In the genomic region with DNA sequence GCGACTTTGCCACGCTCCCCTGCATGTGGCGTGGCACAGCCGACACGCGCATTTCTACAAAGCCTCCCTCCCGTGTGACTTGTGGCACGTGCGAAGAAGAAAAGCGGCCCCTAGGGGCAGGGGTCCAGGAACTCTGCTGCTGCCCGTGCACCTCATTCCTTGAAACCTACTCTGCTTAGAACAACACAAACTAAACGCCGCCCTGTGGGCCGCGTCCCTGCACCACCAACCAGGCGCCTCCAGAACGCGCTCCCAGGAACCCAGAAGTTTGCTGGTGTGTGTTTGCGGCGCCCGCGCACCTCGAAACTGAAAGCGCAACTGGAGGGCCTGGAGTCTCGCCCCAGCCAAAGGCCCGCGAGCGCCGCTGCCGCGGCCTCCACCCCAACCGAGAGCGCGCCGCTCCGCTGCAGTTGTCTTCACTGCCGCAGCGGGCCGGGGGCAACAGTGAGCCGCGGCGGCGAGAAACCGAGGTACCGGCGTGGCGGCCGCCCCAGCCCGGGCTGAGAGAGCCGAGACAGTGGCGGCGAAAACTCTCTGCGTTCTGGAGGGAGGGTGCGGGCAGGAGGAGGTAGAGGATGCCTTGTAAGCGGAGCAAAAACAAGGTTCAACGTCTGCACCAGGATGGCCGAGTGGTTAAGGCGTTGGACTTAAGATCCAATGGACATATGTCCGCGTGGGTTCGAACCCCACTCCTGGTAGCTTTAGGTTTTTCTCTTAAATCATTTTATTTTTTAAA, we compare ENCODE assay signal across 1 cellular context.
TF ChIP-seq lines count a peak whose summit lies in the region.

No MANE protein-coding gene starts in this region.

TF ChIP-seq in HepG2, 621 proteins besides CTCF, POLR2A, EP300 and RAD21 (continued from another document and continues in another):
- TF ChIP-seq, protein P1, sequence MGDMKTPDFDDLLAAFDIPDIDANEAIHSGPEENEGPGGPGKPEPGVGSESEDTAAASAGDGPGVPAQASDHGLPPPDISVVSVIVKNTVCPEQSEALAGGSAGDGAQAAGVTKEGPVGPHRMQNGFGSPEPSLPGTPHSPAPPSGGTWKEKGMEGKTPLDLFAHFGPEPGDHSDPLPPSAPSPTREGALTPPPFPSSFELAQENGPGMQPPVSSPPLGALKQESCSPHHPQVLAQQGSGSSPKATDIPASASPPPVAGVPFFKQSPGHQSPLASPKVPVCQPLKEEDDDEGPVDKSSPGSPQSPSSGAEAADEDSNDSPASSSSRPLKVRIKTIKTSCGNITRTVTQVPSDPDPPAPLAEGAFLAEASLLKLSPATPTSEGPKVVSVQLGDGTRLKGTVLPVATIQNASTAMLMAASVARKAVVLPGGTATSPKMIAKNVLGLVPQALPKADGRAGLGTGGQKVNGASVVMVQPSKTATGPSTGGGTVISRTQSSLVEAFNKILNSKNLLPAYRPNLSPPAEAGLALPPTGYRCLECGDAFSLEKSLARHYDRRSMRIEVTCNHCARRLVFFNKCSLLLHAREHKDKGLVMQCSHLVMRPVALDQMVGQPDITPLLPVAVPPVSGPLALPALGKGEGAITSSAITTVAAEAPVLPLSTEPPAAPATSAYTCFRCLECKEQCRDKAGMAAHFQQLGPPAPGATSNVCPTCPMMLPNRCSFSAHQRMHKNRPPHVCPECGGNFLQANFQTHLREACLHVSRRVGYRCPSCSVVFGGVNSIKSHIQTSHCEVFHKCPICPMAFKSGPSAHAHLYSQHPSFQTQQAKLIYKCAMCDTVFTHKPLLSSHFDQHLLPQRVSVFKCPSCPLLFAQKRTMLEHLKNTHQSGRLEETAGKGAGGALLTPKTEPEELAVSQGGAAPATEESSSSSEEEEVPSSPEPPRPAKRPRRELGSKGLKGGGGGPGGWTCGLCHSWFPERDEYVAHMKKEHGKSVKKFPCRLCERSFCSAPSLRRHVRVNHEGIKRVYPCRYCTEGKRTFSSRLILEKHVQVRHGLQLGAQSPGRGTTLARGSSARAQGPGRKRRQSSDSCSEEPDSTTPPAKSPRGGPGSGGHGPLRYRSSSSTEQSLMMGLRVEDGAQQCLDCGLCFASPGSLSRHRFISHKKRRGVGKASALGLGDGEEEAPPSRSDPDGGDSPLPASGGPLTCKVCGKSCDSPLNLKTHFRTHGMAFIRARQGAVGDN (CRISPR knock-in tag; IDR thresholded peaks at IDR 0.05), result peak; percentile 95
- no peak; the same call in 1 of the 2 replicates for TF ChIP-seq ZNF468 (CRISPR knock-in tag; IDR thresholded peaks at IDR 0.05)
- no peak for TF ChIP-seq ZNF207 (IDR thresholded peaks at IDR 0.05; ENCODE audit: borderline replicate concordance)
- TF ChIP-seq, protein P2, sequence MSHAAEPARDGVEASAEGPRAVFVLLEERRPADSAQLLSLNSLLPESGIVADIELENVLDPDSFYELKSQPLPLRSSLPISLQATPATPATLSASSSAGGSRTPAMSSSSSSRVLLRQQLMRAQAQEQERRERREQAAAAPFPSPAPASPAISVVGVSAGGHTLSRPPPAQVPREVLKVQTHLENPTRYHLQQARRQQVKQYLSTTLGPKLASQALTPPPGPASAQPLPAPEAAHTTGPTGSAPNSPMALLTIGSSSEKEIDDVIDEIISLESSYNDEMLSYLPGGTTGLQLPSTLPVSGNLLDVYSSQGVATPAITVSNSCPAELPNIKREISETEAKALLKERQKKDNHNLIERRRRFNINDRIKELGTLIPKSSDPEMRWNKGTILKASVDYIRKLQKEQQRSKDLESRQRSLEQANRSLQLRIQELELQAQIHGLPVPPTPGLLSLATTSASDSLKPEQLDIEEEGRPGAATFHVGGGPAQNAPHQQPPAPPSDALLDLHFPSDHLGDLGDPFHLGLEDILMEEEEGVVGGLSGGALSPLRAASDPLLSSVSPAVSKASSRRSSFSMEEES (CRISPR knock-in tag; IDR thresholded peaks at IDR 0.05), result no peak; the same call in none of the 2 replicates
- TF ChIP-seq, protein P3, sequence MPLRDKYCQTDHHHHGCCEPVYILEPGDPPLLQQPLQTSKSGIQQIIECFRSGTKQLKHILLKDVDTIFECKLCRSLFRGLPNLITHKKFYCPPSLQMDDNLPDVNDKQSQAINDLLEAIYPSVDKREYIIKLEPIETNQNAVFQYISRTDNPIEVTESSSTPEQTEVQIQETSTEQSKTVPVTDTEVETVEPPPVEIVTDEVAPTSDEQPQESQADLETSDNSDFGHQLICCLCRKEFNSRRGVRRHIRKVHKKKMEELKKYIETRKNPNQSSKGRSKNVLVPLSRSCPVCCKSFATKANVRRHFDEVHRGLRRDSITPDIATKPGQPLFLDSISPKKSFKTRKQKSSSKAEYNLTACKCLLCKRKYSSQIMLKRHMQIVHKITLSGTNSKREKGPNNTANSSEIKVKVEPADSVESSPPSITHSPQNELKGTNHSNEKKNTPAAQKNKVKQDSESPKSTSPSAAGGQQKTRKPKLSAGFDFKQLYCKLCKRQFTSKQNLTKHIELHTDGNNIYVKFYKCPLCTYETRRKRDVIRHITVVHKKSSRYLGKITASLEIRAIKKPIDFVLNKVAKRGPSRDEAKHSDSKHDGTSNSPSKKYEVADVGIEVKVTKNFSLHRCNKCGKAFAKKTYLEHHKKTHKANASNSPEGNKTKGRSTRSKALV (CRISPR knock-in tag; IDR thresholded peaks at IDR 0.05), result peak; percentile 99
- TF ChIP-seq ZNF570 (CRISPR knock-in tag; IDR thresholded peaks at IDR 0.05; ENCODE audit: borderline replicate concordance), result no peak
- no peak; the same call in 1 of the 2 replicates for TF ChIP-seq ARHGAP35 (CRISPR knock-in tag; IDR thresholded peaks at IDR 0.05; ENCODE audit: borderline replicate concordance)
- TF ChIP-seq, protein P4, sequence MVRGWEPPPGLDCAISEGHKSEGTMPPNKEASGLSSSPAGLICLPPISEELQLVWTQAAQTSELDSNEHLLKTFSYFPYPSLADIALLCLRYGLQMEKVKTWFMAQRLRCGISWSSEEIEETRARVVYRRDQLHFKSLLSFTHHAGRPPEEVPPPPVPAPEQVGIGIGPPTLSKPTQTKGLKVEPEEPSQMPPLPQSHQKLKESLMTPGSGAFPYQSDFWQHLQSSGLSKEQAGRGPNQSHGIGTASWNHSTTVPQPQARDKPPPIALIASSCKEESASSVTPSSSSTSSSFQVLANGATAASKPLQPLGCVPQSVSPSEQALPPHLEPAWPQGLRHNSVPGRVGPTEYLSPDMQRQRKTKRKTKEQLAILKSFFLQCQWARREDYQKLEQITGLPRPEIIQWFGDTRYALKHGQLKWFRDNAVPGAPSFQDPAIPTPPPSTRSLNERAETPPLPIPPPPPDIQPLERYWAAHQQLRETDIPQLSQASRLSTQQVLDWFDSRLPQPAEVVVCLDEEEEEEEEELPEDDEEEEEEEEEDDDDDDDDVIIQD (CRISPR knock-in tag; IDR thresholded peaks at IDR 0.05; ENCODE audit: low read depth), result peak; percentile 83
- TF ChIP-seq ZNF550 (CRISPR knock-in tag; IDR thresholded peaks at IDR 0.05; ENCODE audit: borderline replicate concordance), result no peak
- TF ChIP-seq, protein P5, sequence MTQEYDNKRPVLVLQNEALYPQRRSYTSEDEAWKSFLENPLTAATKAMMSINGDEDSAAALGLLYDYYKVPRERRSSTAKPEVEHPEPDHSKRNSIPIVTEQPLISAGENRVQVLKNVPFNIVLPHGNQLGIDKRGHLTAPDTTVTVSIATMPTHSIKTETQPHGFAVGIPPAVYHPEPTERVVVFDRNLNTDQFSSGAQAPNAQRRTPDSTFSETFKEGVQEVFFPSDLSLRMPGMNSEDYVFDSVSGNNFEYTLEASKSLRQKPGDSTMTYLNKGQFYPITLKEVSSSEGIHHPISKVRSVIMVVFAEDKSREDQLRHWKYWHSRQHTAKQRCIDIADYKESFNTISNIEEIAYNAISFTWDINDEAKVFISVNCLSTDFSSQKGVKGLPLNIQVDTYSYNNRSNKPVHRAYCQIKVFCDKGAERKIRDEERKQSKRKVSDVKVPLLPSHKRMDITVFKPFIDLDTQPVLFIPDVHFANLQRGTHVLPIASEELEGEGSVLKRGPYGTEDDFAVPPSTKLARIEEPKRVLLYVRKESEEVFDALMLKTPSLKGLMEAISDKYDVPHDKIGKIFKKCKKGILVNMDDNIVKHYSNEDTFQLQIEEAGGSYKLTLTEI (CRISPR knock-in tag; conservative IDR thresholded peaks at IDR 0.05), result no peak
- TF ChIP-seq JARID2 (CRISPR knock-in tag; IDR thresholded peaks at IDR 0.05; ENCODE audit: insufficient replicate concordance), result peak; percentile 73
- peak; percentile 88; the same call in 1 of the 2 replicates for TF ChIP-seq ZFP62 (CRISPR knock-in tag; IDR thresholded peaks at IDR 0.05)
- TF ChIP-seq ZKSCAN1 (IDR thresholded peaks at IDR 0.05; ENCODE audit: low read length), result peak; percentile 40; the same call in 1 of the 2 replicates
- no peak for TF ChIP-seq ZEB1 (IDR thresholded peaks at IDR 0.05; ENCODE audit: insufficient replicate concordance, low read depth)
- TF ChIP-seq, protein P6, sequence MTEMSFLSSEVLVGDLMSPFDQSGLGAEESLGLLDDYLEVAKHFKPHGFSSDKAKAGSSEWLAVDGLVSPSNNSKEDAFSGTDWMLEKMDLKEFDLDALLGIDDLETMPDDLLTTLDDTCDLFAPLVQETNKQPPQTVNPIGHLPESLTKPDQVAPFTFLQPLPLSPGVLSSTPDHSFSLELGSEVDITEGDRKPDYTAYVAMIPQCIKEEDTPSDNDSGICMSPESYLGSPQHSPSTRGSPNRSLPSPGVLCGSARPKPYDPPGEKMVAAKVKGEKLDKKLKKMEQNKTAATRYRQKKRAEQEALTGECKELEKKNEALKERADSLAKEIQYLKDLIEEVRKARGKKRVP (CRISPR knock-in tag; IDR thresholded peaks at IDR 0.05), result no peak
- TF ChIP-seq GLI4 (CRISPR knock-in tag; IDR thresholded peaks at IDR 0.05; ENCODE audit: borderline replicate concordance), result no peak
- TF ChIP-seq, protein P7, sequence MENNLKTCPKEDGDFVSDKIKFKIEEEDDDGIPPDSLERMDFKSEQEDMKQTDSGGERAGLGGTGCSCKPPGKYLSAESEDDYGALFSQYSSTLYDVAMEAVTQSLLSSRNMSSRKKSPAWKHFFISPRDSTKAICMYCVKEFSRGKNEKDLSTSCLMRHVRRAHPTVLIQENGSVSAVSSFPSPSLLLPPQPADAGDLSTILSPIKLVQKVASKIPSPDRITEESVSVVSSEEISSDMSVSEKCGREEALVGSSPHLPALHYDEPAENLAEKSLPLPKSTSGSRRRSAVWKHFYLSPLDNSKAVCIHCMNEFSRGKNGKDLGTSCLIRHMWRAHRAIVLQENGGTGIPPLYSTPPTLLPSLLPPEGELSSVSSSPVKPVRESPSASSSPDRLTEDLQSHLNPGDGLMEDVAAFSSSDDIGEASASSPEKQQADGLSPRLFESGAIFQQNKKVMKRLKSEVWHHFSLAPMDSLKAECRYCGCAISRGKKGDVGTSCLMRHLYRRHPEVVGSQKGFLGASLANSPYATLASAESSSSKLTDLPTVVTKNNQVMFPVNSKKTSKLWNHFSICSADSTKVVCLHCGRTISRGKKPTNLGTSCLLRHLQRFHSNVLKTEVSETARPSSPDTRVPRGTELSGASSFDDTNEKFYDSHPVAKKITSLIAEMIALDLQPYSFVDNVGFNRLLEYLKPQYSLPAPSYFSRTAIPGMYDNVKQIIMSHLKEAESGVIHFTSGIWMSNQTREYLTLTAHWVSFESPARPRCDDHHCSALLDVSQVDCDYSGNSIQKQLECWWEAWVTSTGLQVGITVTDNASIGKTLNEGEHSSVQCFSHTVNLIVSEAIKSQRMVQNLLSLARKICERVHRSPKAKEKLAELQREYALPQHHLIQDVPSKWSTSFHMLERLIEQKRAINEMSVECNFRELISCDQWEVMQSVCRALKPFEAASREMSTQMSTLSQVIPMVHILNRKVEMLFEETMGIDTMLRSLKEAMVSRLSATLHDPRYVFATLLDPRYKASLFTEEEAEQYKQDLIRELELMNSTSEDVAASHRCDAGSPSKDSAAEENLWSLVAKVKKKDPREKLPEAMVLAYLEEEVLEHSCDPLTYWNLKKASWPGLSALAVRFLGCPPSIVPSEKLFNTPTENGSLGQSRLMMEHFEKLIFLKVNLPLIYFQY (CRISPR knock-in tag; IDR thresholded peaks at IDR 0.05; ENCODE audit: borderline replicate concordance), result peak; percentile 87
- no peak; the same call in 1 of the 2 replicates for TF ChIP-seq ZNF644 (CRISPR knock-in tag; IDR thresholded peaks at IDR 0.05; ENCODE audit: low read depth)
- TF ChIP-seq ARNTL (CRISPR knock-in tag; IDR thresholded peaks at IDR 0.05), result peak; percentile 20; the same call in 1 of the 2 replicates
- TF ChIP-seq, protein P8, sequence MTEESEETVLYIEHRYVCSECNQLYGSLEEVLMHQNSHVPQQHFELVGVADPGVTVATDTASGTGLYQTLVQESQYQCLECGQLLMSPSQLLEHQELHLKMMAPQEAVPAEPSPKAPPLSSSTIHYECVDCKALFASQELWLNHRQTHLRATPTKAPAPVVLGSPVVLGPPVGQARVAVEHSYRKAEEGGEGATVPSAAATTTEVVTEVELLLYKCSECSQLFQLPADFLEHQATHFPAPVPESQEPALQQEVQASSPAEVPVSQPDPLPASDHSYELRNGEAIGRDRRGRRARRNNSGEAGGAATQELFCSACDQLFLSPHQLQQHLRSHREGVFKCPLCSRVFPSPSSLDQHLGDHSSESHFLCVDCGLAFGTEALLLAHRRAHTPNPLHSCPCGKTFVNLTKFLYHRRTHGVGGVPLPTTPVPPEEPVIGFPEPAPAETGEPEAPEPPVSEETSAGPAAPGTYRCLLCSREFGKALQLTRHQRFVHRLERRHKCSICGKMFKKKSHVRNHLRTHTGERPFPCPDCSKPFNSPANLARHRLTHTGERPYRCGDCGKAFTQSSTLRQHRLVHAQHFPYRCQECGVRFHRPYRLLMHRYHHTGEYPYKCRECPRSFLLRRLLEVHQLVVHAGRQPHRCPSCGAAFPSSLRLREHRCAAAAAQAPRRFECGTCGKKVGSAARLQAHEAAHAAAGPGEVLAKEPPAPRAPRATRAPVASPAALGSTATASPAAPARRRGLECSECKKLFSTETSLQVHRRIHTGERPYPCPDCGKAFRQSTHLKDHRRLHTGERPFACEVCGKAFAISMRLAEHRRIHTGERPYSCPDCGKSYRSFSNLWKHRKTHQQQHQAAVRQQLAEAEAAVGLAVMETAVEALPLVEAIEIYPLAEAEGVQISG (CRISPR knock-in tag; IDR thresholded peaks at IDR 0.05), result peak; percentile 88
- TF ChIP-seq ZFP36L1 (CRISPR knock-in tag; IDR thresholded peaks at IDR 0.05), result no peak
- peak; percentile 62; the same call in 1 of the 2 replicates for TF ChIP-seq ZNF264 (CRISPR knock-in tag; IDR thresholded peaks at IDR 0.05)
- TF ChIP-seq, protein P9, sequence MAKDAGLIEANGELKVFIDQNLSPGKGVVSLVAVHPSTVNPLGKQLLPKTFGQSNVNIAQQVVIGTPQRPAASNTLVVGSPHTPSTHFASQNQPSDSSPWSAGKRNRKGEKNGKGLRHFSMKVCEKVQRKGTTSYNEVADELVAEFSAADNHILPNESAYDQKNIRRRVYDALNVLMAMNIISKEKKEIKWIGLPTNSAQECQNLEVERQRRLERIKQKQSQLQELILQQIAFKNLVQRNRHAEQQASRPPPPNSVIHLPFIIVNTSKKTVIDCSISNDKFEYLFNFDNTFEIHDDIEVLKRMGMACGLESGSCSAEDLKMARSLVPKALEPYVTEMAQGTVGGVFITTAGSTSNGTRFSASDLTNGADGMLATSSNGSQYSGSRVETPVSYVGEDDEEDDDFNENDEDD (CRISPR knock-in tag; IDR thresholded peaks at IDR 0.05; ENCODE audit: borderline replicate concordance), result peak; percentile 65; the same call in 1 of the 2 replicates
- 0 out of 2 replicates have a peak, but pooled peaks have one; percentile 18 for TF ChIP-seq PCBP1 (IDR thresholded peaks at IDR 0.05; ENCODE audit: borderline replicate concordance, low read depth, low read length)
